Comparison of ENCODE assay signal across 17 cellular contexts in the genomic region with DNA sequence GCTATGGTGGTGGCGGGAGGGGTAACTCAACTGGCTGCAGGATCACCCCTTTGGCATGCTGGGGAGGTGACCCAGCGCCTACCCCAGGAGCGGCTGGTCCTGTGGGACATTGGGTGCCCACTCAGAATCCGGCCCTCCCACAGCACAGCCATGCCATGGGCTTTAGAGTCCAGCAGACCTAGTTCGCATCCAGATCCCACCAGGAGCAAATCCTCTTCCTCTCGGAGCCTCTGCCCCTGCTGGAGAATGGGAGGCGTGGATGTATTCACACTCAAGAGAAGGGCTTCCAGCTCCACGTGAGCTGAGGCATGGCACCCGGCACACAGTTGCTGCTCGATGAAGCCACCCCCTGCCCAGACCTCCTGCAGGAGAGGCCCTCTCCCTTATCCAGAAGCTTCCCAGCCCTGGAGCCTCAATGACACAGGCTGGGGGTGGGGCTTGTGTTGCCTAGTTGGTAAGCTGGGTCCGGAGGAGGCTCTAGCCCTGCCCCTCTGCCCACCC. TPM values are rescaled to one million over a fixed set of nuclear protein-coding genes. Genes with fewer than 3 reads are reported as not detected.
DNase-seq lines count a peak whose midpoint lies in the region; ATAC-seq and TF ChIP-seq lines count a peak whose summit lies in the region.
"Had no signal": no experiment of that assay in that cellular context is flagged by ENCODE, and none has a peak within 500 bp of the region (broad histone marks: within the 10 kb centered on the region; RNA-seq: fewer than 3 reads in every experiment).

No MANE protein-coding gene starts in this region.

- no peak overlapping the region for H3K23ac ChIP-seq in mesendoderm (ENCODE audit: low read length)

- H4K8ac ChIP-seq in mesendoderm (ENCODE audit: low read depth, low read length), result no peak overlapping the region

- ATAC-seq in Right ventricle myocardium superior (ENCODE audit: poor library complexity) (no peak), GM18502 (IDR thresholded peaks at IDR 0.05; ENCODE audit: poor library complexity, unreplicated experiment) (no peak)
- ATAC-seq: activated CD4-positive, CD25-positive, alpha-beta regulatory T cell treated with anti-CD3 and anti-CD28 coated beads, Interleukin-2, amount 50 U/mL, for 24 hours; foreskin keratinocyte; Panc1 had no signal

- no peak overlapping the region for H3K27ac ChIP-seq in right atrium auricular region
- H3K27ac ChIP-seq in dorsolateral prefrontal cortex, result peak overlapping the region in 36 of 59 donors; percentile 1 to 97 (median 60)
- H3K27ac ChIP-seq in mesendoderm (ENCODE audit: low read depth, low read length), result no peak overlapping the region
- H3K27ac ChIP-seq in tibial nerve, result peak overlapping the region in 3 of 4 donors; percentile 23 to 87 (median 73)
- H3K27ac ChIP-seq: foreskin keratinocyte, neutrophil, testis had no signal

- no peak for TF ChIP-seq CTCF in right atrium auricular region (IDR thresholded peaks at IDR 0.05)
- no peak for TF ChIP-seq CTCF in dorsolateral prefrontal cortex (IDR thresholded peaks at IDR 0.05 in 54 of 56, conservative IDR thresholded peaks at IDR 0.05 in 2 of 56; ENCODE audit: low read depth in 1 of 56, partially characterized antibody in 56 of 56)
- TF ChIP-seq CTCF in tibial nerve (IDR thresholded peaks at IDR 0.05), result no peak

- no peak overlapping the region for H2BK15ac ChIP-seq in mesendoderm (replicated peaks; ENCODE audit: low read depth)

- intact Hi-C loops in Right ventricle myocardium superior (cut with DNase I) (no loop called here), dorsolateral prefrontal cortex (cut with DNase I) (no loop called here)

- H3K9me3 ChIP-seq in right atrium auricular region (no peaks in the 10 kb centered on the region), tibial nerve (no peaks in the 10 kb centered on the region)
- H3K9me3 ChIP-seq: neutrophil, testis had no signal

- peaks cover under 1% of the 10 kb centered on the region for H3K79me1 ChIP-seq in mesendoderm (ENCODE audit: low read length)

- TF ChIP-seq POLR2A in tibial nerve (IDR thresholded peaks at IDR 0.05), result no peak

- H3K4me1 ChIP-seq in right atrium auricular region (peaks cover 0 to 27% of the 10 kb centered on the region in 2 donors), mesendoderm (ENCODE audit: control insufficient read depth, low read depth, low read length) (peaks cover 17% of the 10 kb centered on the region), tibial nerve (peaks cover 0 to 70% (median 22%) of the 10 kb centered on the region in 4 donors)
- H3K4me1 ChIP-seq: foreskin keratinocyte had no signal

- DNase-seq in Right ventricle myocardium superior, result peak; percentile 20
- no peak for DNase-seq in right atrium auricular region (ENCODE audit: low spot score)
- DNase-seq in dorsolateral prefrontal cortex, result peak in 8 of 10 donors; percentile 2 to 41 (median 24)
- DNase-seq in mesendoderm, result no peak
- peak in 1 of 2 donors; percentile 11 for DNase-seq in tibial nerve (ENCODE audit: low spot score in 2 of 2)
- DNase-seq in EL, result no peak
- DNase-seq in NCI-H2081 treated with DMSO at 0.1 percent for 48 hours (lab: John Stamatoyannopoulos, UW), result no peak
- DNase-seq: ACHN, foreskin keratinocyte, Karpas-422, NCI-H2029, NCI-H446 had no signal

- no peaks in the 10 kb centered on the region for H3K79me2 ChIP-seq in mesendoderm (ENCODE audit: control insufficient read depth, insufficient read depth, low read length)

- H3K4ac ChIP-seq in mesendoderm (ENCODE audit: low read depth, low read length), result no peak overlapping the region

- H3K56ac ChIP-seq in mesendoderm (ENCODE audit: low read length), result peak overlapping the region; percentile 28

- TF ChIP-seq EP300 in tibial nerve (IDR thresholded peaks at IDR 0.05), result no peak

- no peak overlapping the region for H3K18ac ChIP-seq in mesendoderm (ENCODE audit: low read length)

- H2BK120ac ChIP-seq in mesendoderm (ENCODE audit: low read depth, low read length), result no peak overlapping the region

- no CpG with 5 or more reads among the region's 11 CpGs for WGBS in mesendoderm (ENCODE audit: extremely low coverage, insufficient coverage, low lambda C conversion rate)
- 72 to 75% methylated on average over 10 to 11 of the region's 11 CpGs for WGBS in tibial nerve, 2 donors

- H3K27me3 ChIP-seq in right atrium auricular region, result no peaks in the 10 kb centered on the region
- no peaks in the 10 kb centered on the region for H3K27me3 ChIP-seq in dorsolateral prefrontal cortex
- H3K27me3 ChIP-seq in mesendoderm (ENCODE audit: insufficient read depth, low read length, poor library complexity), result no peaks in the 10 kb centered on the region
- peaks cover 0 to 12% of the 10 kb centered on the region in 2 donors for H3K27me3 ChIP-seq in tibial nerve
- H3K27me3 ChIP-seq: testis had no signal

- H3K36me3 ChIP-seq in right atrium auricular region (no peaks in the 10 kb centered on the region), mesendoderm (ENCODE audit: control insufficient read depth, insufficient read depth, low read length) (no peaks in the 10 kb centered on the region), tibial nerve (no peaks in the 10 kb centered on the region)
- H3K36me3 ChIP-seq: neutrophil had no signal

- no peak overlapping the region for H3K9ac ChIP-seq in mesendoderm (ENCODE audit: low read length)

- no peak overlapping the region for H4K5ac ChIP-seq in mesendoderm (ENCODE audit: low read length)

- H2BK5ac ChIP-seq in mesendoderm (ENCODE audit: low read length), result no peak overlapping the region

- H2AK5ac ChIP-seq in mesendoderm (ENCODE audit: low read length), result no peak overlapping the region

- H3K4me3 ChIP-seq in right atrium auricular region (no peak overlapping the region), dorsolateral prefrontal cortex (no peak overlapping the region), mesendoderm (ENCODE audit: low read length) (no peak overlapping the region), tibial nerve (no peak overlapping the region)
- H3K4me3 ChIP-seq: testis had no signal

- H3K4me2 ChIP-seq in mesendoderm (ENCODE audit: low read length), result no peak overlapping the region

RNA-seq across cellular contexts. Expression of a gene that starts 17.7 kb away (rescaled TPM):
- total RNA-seq in Right ventricle myocardium superior, result 25.0 TPM
- 10 to 100 TPM; 23.6 to 32.4 TPM for total RNA-seq in right atrium auricular region
- 10 to 100 TPM; 10.4 to 85.9 (median 23.1) TPM for total RNA-seq in dorsolateral prefrontal cortex
- polyA plus RNA-seq in mesendoderm (2013, experiment 1 of 2), result 5.4 TPM
- polyA plus RNA-seq in mesendoderm (2013, experiment 2 of 2), result 4.8 TPM
- 1 to 10 TPM; 1.3 to 3.3 (median 1.9) TPM for total RNA-seq in tibial nerve

Comparison
In these comparisons a context has a peak if more than half of its experiments do, and no peak if none do; other contexts are left out.
1. DNase-seq: peak in Right ventricle myocardium superior (single experiment) and dorsolateral prefrontal cortex (8 of 10); none in right atrium auricular region (single experiment), mesendoderm (single experiment), EL (single experiment) and NCI-H2081 treated with DMSO at 0.1 percent for 48 hours (single experiment).
2. H3K27ac ChIP-seq: peak in dorsolateral prefrontal cortex (36 of 59) and tibial nerve (3 of 4); none in right atrium auricular region (0 of 2) and mesendoderm (single experiment).